ENCODE assay signal across 24 cellular contexts in genomic region chr21:14573244-14573643, GRCh38. TPM values are rescaled to one million over a fixed set of nuclear protein-coding genes. Genes with fewer than 3 reads are reported as not detected.
DNase-seq lines count a peak whose midpoint lies in the region; ATAC-seq, FAIRE-seq and TF ChIP-seq lines count a peak whose summit lies in the region.
"Had no signal": no experiment of that assay in that cellular context is flagged by ENCODE, and none has a peak within 500 bp of the region (broad histone marks: within the 10 kb centered on the region; RNA-seq: fewer than 3 reads in every experiment).

No MANE protein-coding gene starts in this region.

- peaks cover 4% of the 10 kb centered on the region for H3K9me3 Mint-ChIP-seq in activated CD8-positive, alpha-beta memory T cell treated with anti-CD3 and anti-CD28 coated beads, Interleukin-2, amount 10 ng/mL, durations not matched to agents 7 days and 5 days (ENCODE audit: low read depth)
- H3K9me3 Mint-ChIP-seq in GM23338: no peaks in the 10 kb centered on the region; the same call in 2 of the 3 replicates
- peaks cover 32% of the 10 kb centered on the region for H3K9me3 Mint-ChIP-seq in activated T-helper 2 cell treated with anti-CD3 and anti-CD28 coated beads, Interferon-gamma antibody, Interleukin-2, Interleukin-4, amounts not matched to agents 10 μg/mL and 5 μg/mL and 100 μg/mL, durations not matched to agents 14 hours and 24 hours and 36 hours

- no peaks in the 10 kb centered on the region for H3F3A ChIP-seq in GM23338 (replicated peaks; ENCODE audit: low read depth)

- H3K4me2 ChIP-seq in GM23338: no peak overlapping the region
- no peak overlapping the region for H3K4me2 ChIP-seq in HepG2 (ENCODE audit: low read depth, low read length)
- H3K4me2 ChIP-seq: BLaER1, KMS-11, PC-9 had no signal

- H3K27me3 Mint-ChIP-seq in activated CD8-positive, alpha-beta memory T cell treated with anti-CD3 and anti-CD28 coated beads, Interleukin-2, amount 10 ng/mL, durations not matched to agents 7 days and 5 days: no peaks in the 10 kb centered on the region
- H3K27me3 Mint-ChIP-seq in GM23338 (ENCODE audit: insufficient read depth, low read depth, poor library complexity): no peaks in the 10 kb centered on the region
- H3K27me3 Mint-ChIP-seq in activated T-helper 2 cell treated with anti-CD3 and anti-CD28 coated beads, Interferon-gamma antibody, Interleukin-2, Interleukin-4, amounts not matched to agents 10 μg/mL and 5 μg/mL and 100 μg/mL, durations not matched to agents 14 hours and 24 hours and 36 hours (ENCODE audit: low read depth): no peaks in the 10 kb centered on the region

- intact Hi-C loops in activated T-helper 2 cell treated with anti-CD3 and anti-CD28 coated beads, Interferon-gamma antibody, Interleukin-2, Interleukin-4, amounts not matched to agents 10 μg/mL and 5 μg/mL and 100 μg/mL, durations not matched to agents 14 hours and 24 hours and 36 hours (cut with micrococcal nuclease): loop anchor here (2.0 to 10.0 kb wide), 2 partner anchors 90 to 492 kb away; partner anchors contain the start of gene NRIP1
- intact Hi-C loops in HepG2 (cut with micrococcal nuclease; ENCODE audit: unreplicated experiment): no loop called here

- no TSS peak for BruUV-seq in HepG2 (replicated peaks; lab: Mats Ljungman, UMichigan)

- H3K27me3 ChIP-seq in GM23338 (ENCODE audit: insufficient read depth) (no peaks in the 10 kb centered on the region), HepG2 (ENCODE audit: control insufficient read depth in 1 of 2, insufficient read depth in 2 of 2, low read length in 2 of 2) (no peaks in the 10 kb centered on the region)
- H3K27me3 ChIP-seq: BLaER1 had no signal

- no peak for TF ChIP-seq CTCF in GM23338 (conservative IDR thresholded peaks at IDR 0.05; ENCODE audit: low read depth in 2 of 2)
- TF ChIP-seq CTCF in HepG2 (CRISPR knock-in tag; IDR thresholded peaks at IDR 0.05): no peak

- in situ Hi-C loops in HepG2 (cut with HindIII; ENCODE audit: extremely low pct_ligation_motif_present, low pct_unique_long_range_greater_than_20kb): no loop called here

- H3K4me3 ChIP-seq in GM23338: no peak overlapping the region
- H3K4me3 ChIP-seq in HepG2 (replicated peaks in 1 of 3; ENCODE audit: insufficient read depth in 1 of 3, low read depth in 2 of 3, low read length in 3 of 3): no peak overlapping the region
- H3K4me3 ChIP-seq: BLaER1, GM23248, PC-9 had no signal

- TF ChIP-seq EP300 in HepG2 (IDR thresholded peaks at IDR 0.05; ENCODE audit: low read depth in 2 of 2, low read length in 2 of 2): no peak
- no peak for TF ChIP-seq EP300 in HepG2 (CRISPR knock-in tag; IDR thresholded peaks at IDR 0.05; ENCODE audit: borderline replicate concordance)

- H3K27ac Mint-ChIP-seq in activated CD8-positive, alpha-beta memory T cell treated with anti-CD3 and anti-CD28 coated beads, Interleukin-2, amount 10 ng/mL, durations not matched to agents 7 days and 5 days: peak overlapping the region; percentile 34
- no peak overlapping the region for H3K27ac Mint-ChIP-seq in GM23338
- peak overlapping the region; percentile 81 for H3K27ac Mint-ChIP-seq in activated T-helper 2 cell treated with anti-CD3 and anti-CD28 coated beads, Interferon-gamma antibody, Interleukin-2, Interleukin-4, amounts not matched to agents 10 μg/mL and 5 μg/mL and 100 μg/mL, durations not matched to agents 14 hours and 24 hours and 36 hours

- H4K20me1 ChIP-seq in GM23338 (replicated peaks; ENCODE audit: insufficient read depth) (no peaks in the 10 kb centered on the region), HepG2 (ENCODE audit: insufficient read depth, low read length) (no peaks in the 10 kb centered on the region)
- H4K20me1 ChIP-seq: BLaER1 had no signal

- H3K4me3 Mint-ChIP-seq in activated CD8-positive, alpha-beta memory T cell treated with anti-CD3 and anti-CD28 coated beads, Interleukin-2, amount 10 ng/mL, durations not matched to agents 7 days and 5 days: no peak overlapping the region
- no peak overlapping the region for H3K4me3 Mint-ChIP-seq in GM23338
- H3K4me3 Mint-ChIP-seq in activated T-helper 2 cell treated with anti-CD3 and anti-CD28 coated beads, Interferon-gamma antibody, Interleukin-2, Interleukin-4, amounts not matched to agents 10 μg/mL and 5 μg/mL and 100 μg/mL, durations not matched to agents 14 hours and 24 hours and 36 hours (ENCODE audit: low read depth): no peak overlapping the region
- H3K4me3 Mint-ChIP-seq: CD4-positive, alpha-beta memory T cell had no signal

- DNase-seq in activated CD8-positive, alpha-beta memory T cell treated with anti-CD3 and anti-CD28 coated beads, Interleukin-2, amount 10 ng/mL, durations not matched to agents 7 days and 5 days: no peak
- DNase-seq in activated CD8-positive, alpha-beta memory T cell treated with anti-CD3 and anti-CD28 coated beads, Interleukin-2, amount 50 U/mL, for 48 hours: no peak
- DNase-seq in GM23338 (ENCODE audit: low spot score) (no peak), HepG2 (ENCODE audit: low spot score) (no peak)
- no peak for DNase-seq in activated T-helper 2 cell treated with anti-CD3 and anti-CD28 coated beads, Interferon-gamma antibody, Interleukin-2, Interleukin-4, amounts not matched to agents 10 μg/mL and 5 μg/mL and 100 μg/mL, durations not matched to agents 14 hours and 24 hours and 36 hours (ENCODE audit: low spot score)
- DNase-seq in stimulated activated naive CD8-positive, alpha-beta T cell treated with anti-CD3 and anti-CD28 coated beads, Interleukin-15, Interleukin-2, amounts not matched to agents 100 U/mL and 50 U/mL, for 24 hours: no peak
- no peak for DNase-seq in stimulated activated CD8-positive, alpha-beta memory T cell treated with anti-CD3 and anti-CD28 coated beads, Interleukin-4, amount 100 ng/mL, for 48 hours
- DNase-seq: CD4-positive, alpha-beta memory T cell; DMS153; GDM1; GM23248; MV-4-11; NCI-H1417 treated with DMSO at 0.1 percent for 48 hours; NCI-H187 treated with DMSO at 0.1 percent for 48 hours; NCI-H226; NCI-H524; PC-9; SIG-M5 had no signal

- H3K27ac ChIP-seq in GM23338 (ENCODE audit: low read depth): no peak overlapping the region
- H3K27ac ChIP-seq in HepG2 (ENCODE audit: extremely low read length, insufficient read depth, low read length): no peak overlapping the region
- H3K27ac ChIP-seq: BLaER1, GM23248, KMS-11, PC-9, RWPE1 had no signal

- H3K36me3 Mint-ChIP-seq in activated CD8-positive, alpha-beta memory T cell treated with anti-CD3 and anti-CD28 coated beads, Interleukin-2, amount 10 ng/mL, durations not matched to agents 7 days and 5 days: peaks cover 19% of the 10 kb centered on the region
- no peaks in the 10 kb centered on the region for H3K36me3 Mint-ChIP-seq in GM23338 (ENCODE audit: low read depth)
- peaks cover 37% of the 10 kb centered on the region for H3K36me3 Mint-ChIP-seq in activated T-helper 2 cell treated with anti-CD3 and anti-CD28 coated beads, Interferon-gamma antibody, Interleukin-2, Interleukin-4, amounts not matched to agents 10 μg/mL and 5 μg/mL and 100 μg/mL, durations not matched to agents 14 hours and 24 hours and 36 hours (ENCODE audit: low read depth)
- H3K36me3 Mint-ChIP-seq: CD4-positive, alpha-beta memory T cell had no signal

- H3K9me3 ChIP-seq in HepG2 (ENCODE audit: low read length): no peaks in the 10 kb centered on the region
- H3K9me3 ChIP-seq: BLaER1 had no signal

- H3K79me2 ChIP-seq in GM23338 (replicated peaks; ENCODE audit: insufficient read depth): no peaks in the 10 kb centered on the region
- H3K79me2 ChIP-seq in HepG2 (ENCODE audit: insufficient read depth, low read length): no peaks in the 10 kb centered on the region

- no peak for ATAC-seq in activated CD8-positive, alpha-beta memory T cell treated with anti-CD3 and anti-CD28 coated beads, Interleukin-2, amount 10 ng/mL, durations not matched to agents 7 days and 5 days
- ATAC-seq in GM23338: no peak
- ATAC-seq in stimulated activated naive CD8-positive, alpha-beta T cell treated with anti-CD3 and anti-CD28 coated beads, Interleukin-15, Interleukin-2, amounts not matched to agents 100 U/mL and 50 U/mL, for 24 hours: peak; percentile 65
- no peak for ATAC-seq in HepG2
- ATAC-seq: HCT116 had no signal

- no peak for FAIRE-seq in HepG2 (lab: Jason Lieb, UNC)

- H3K9me2 ChIP-seq in GM23338 (ENCODE audit: insufficient read depth): no peaks in the 10 kb centered on the region

- H2AFZ ChIP-seq in GM23338: peak overlapping the region; percentile 45; the same call in 1 of the 2 replicates
- H2AFZ ChIP-seq in HepG2 (ENCODE audit: low read length): no peak overlapping the region
- H2AFZ ChIP-seq: GM23248, PC-9 had no signal

- POLR2A ChIA-PET in HepG2 (lab: Yijun Ruan, JAX): no interaction called here

- no peak for TF ChIP-seq POLR2A in HepG2 (IDR thresholded peaks at IDR 0.05; ENCODE audit: insufficient read depth in 1 of 2, low read depth in 2 of 2, low read length in 2 of 2)

- H3K4me1 ChIP-seq in GM23338 (ENCODE audit: insufficient read depth) (no peaks in the 10 kb centered on the region), HepG2 (ENCODE audit: insufficient read depth, low read length) (no peaks in the 10 kb centered on the region)
- H3K4me1 ChIP-seq: BLaER1 had no signal

- H3K9ac ChIP-seq in HepG2 (ENCODE audit: insufficient read depth, low read depth, low read length): no peak overlapping the region
- H3K9ac ChIP-seq: BLaER1, GM23248, KMS-11 had no signal

- CTCF ChIA-PET in activated CD8-positive, alpha-beta memory T cell treated with anti-CD3 and anti-CD28 coated beads, Interleukin-2, amount 10 ng/mL, durations not matched to agents 7 days and 5 days (lab: Charles Lee): no interaction called here
- CTCF ChIA-PET in HepG2 (lab: Yijun Ruan, JAX; ENCODE audit: low intra/inter-chr PET ratio, low total read pairs): no interaction called here

- H3K4me1 Mint-ChIP-seq in activated CD8-positive, alpha-beta memory T cell treated with anti-CD3 and anti-CD28 coated beads, Interleukin-2, amount 10 ng/mL, durations not matched to agents 7 days and 5 days: peaks cover 25% of the 10 kb centered on the region
- peaks cover 2% of the 10 kb centered on the region; the same call in 2 of the 3 replicates for H3K4me1 Mint-ChIP-seq in GM23338
- peaks cover 49% of the 10 kb centered on the region for H3K4me1 Mint-ChIP-seq in activated T-helper 2 cell treated with anti-CD3 and anti-CD28 coated beads, Interferon-gamma antibody, Interleukin-2, Interleukin-4, amounts not matched to agents 10 μg/mL and 5 μg/mL and 100 μg/mL, durations not matched to agents 14 hours and 24 hours and 36 hours (ENCODE audit: low read depth)

- H3K36me3 ChIP-seq in GM23338 (ENCODE audit: insufficient read depth) (no peaks in the 10 kb centered on the region), HepG2 (replicated peaks in 1 of 2; ENCODE audit: control insufficient read depth in 1 of 2, insufficient read depth in 2 of 2, low read length in 2 of 2) (no peaks in the 10 kb centered on the region)
- H3K36me3 ChIP-seq: BLaER1 had no signal

- no peak for TF ChIP-seq RAD21 in HepG2 (CRISPR knock-in tag; IDR thresholded peaks at IDR 0.05)

- 3% methylated on average over 1 of the region's 1 CpG for WGBS in HepG2 (ENCODE audit: low lambda C conversion rate)

RNA-seq across cellular contexts. Expression of gene SAMSN1, which starts 27.1 kb away (rescaled TPM):
- total RNA-seq in activated CD8-positive, alpha-beta memory T cell treated with anti-CD3 and anti-CD28 coated beads, Interleukin-2, amount 10 ng/mL, durations not matched to agents 7 days and 5 days: 100 to 1,000 TPM in 1 of 2 experiments, 10 to 100 TPM in 1; 58.9 to 126 TPM
- total RNA-seq in GM23338 (2014; rRNA removed; shearing (Covaris generic)): 2.0 and 3.2 TPM in 2 replicates
- 5.4 and 7.9 TPM in 2 replicates for polyA plus RNA-seq in GM23338 (2016; fragmentation: Nextera tagmentation; extraction: Ambion mirVana)
- 73.0 and 79.0 TPM in 2 replicates for total RNA-seq in activated T-helper 2 cell treated with anti-CD3 and anti-CD28 coated beads, Interferon-gamma antibody, Interleukin-2, Interleukin-4, amounts not matched to agents 10 μg/mL and 5 μg/mL and 100 μg/mL, durations not matched to agents 14 hours and 24 hours and 36 hours
- not detected in 2 replicates for total RNA-seq in HepG2 (2016; rRNA removed; fragmentation: Illumina TruSeq; extraction: Trizol)
- not detected in 2 replicates for total RNA-seq in HepG2 (2016; cell fraction: cytosol; rRNA removed; fragmentation: Illumina TruSeq; extraction: Trizol; ENCODE audit: low read depth)
- not detected in 2 replicates for total RNA-seq in HepG2 (2016; cell fraction: insoluble cytoplasmic fraction; rRNA removed; fragmentation: Illumina TruSeq; extraction: Trizol)
- total RNA-seq in HepG2 (2016; cell fraction: membrane; rRNA removed; fragmentation: Illumina TruSeq; extraction: Trizol): not detected in 2 replicates
- not detected in 2 replicates for total RNA-seq in HepG2 (2016; cell fraction: nucleus; rRNA removed; fragmentation: Illumina TruSeq; extraction: Trizol)
- polyA plus RNA-seq in HepG2 (2011; rRNA removed): 0.09 and 0.12 TPM in 2 replicates
- not detected in 2 replicates for polyA plus RNA-seq in HepG2 (2011; cell fraction: cytosol; rRNA removed)
- 0.06 and 0.17 TPM in 2 replicates for polyA plus RNA-seq in HepG2 (2011; cell fraction: nucleus; rRNA removed)
- 0.07 TPM in 1 of 2 replicates, not detected in the other for polyA plus RNA-seq in HepG2 (2012)
- polyA plus RNA-seq in HepG2 (2016; cell fraction: cytosol; fragmentation: Illumina TruSeq; extraction: Trizol; ENCODE audit: low read depth): not detected in 2 replicates
- not detected in 2 replicates for polyA plus RNA-seq in HepG2 (2016; cell fraction: insoluble cytoplasmic fraction; fragmentation: Illumina TruSeq; extraction: Trizol; ENCODE audit: low read depth)
- polyA plus RNA-seq in HepG2 (2016; cell fraction: membrane; fragmentation: Illumina TruSeq; extraction: Trizol; ENCODE audit: low read depth): not detected in 2 replicates
- polyA plus RNA-seq in HepG2 (2016; cell fraction: nucleus; fragmentation: Illumina TruSeq; extraction: Trizol; ENCODE audit: insufficient read depth, low read depth): 0.26 TPM in 1 of 2 replicates, not detected in the other
- polyA minus RNA-seq in HepG2 (2011; rRNA and poly(A)+ RNA removed; ENCODE audit: low replicate concordance): 0.37 TPM in 1 of 2 replicates, not detected in the other
- not detected in 2 replicates for polyA minus RNA-seq in HepG2 (2011; cell fraction: cytosol; rRNA and poly(A)+ RNA removed)
- polyA minus RNA-seq in HepG2 (2011; cell fraction: nucleus; rRNA and poly(A)+ RNA removed): not detected in 2 replicates
- total RNA-seq: A673, Daoy, GM23248 had no signal
- polyA plus RNA-seq: GM23248 had no signal

Comparison
In these comparisons a context has a peak if more than half of its experiments do, and no peak if none do; other contexts are left out.
1. RNA of gene SAMSN1, which starts 27.1 kb away (total RNA-seq): 58.9 to 126 TPM in activated CD8-positive, alpha-beta memory T cell treated with anti-CD3 and anti-CD28 coated beads, Interleukin-2, amount 10 ng/mL, durations not matched to agents 7 days and 5 days and 73.0 to 79.0 TPM in activated T-helper 2 cell treated with anti-CD3 and anti-CD28 coated beads, Interferon-gamma antibody, Interleukin-2, Interleukin-4, amounts not matched to agents 10 μg/mL and 5 μg/mL and 100 μg/mL, durations not matched to agents 14 hours and 24 hours and 36 hours; 2.0 to 3.2 TPM in GM23338 and not detected in HepG2; every median in the first group is over 10 times any median in the second.